ENCODE assay signal across 12 cellular contexts in the genomic region with DNA sequence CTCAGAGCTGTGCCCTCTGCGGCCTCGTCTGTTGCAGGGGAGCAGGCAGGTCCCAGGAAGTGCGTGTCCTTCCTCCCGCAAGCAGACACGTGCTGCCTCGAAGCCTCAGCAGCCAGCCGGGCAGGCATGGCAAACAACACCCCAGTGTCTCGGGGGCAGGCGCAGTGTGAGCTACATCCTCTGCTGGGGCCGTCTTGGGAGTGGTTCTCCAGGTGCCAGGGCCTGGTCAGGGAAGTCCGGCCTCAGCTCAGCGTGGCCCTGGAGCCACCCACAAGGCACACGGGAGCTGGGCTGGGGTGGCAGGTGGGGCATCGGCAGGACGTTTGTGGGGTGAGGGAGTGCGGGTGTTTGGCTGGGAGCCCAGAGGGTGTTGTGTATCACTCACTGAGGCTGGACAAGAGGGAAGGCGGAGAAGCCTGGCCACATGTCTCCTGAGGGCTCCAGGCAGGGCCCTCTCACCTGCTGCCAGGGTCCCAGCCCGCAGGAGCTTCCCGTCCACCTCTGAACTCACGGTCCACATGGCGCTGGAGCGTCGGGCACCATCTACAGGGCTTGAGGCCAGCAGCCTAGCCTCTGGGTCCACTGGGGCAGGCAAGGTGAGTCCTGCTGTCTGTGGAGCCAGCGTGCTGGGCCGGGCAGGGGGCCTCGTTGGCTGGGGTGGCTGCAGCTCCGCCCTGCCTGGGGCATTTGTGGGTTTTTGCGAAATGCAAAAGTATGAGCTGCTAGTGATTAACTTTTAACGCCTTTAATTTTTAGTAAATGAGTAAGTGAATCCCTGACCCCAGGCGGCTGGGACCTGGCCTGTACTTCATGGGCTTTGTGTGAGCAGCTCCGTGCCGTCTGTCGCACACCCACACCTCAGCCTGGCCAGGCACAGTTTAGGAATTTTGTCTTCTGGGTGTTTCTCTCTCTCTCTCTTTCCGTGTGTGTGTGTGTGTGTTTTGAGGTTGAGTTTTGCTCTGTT. TPM values are rescaled to one million over a fixed set of nuclear protein-coding genes. Genes with fewer than 3 reads are reported as not detected.
DNase-seq lines count a peak whose midpoint lies in the region; ATAC-seq, FAIRE-seq and TF ChIP-seq lines count a peak whose summit lies in the region.
"Had no signal": no experiment of that assay in that cellular context is flagged by ENCODE, and none has a peak within 500 bp of the region (broad histone marks: within the 10 kb centered on the region; RNA-seq: fewer than 3 reads in every experiment).

No MANE protein-coding gene starts in this region.

- DNase-seq in CD8-positive, alpha-beta T cell: peak in 4 of 7 experiments; percentile 27 to 73 (median 60)
- peak; percentile 48 for DNase-seq in NOMO-1 treated with DMSO at 0.1 percent for 48 hours (lab: John Stamatoyannopoulos, UW; ENCODE audit: unreplicated experiment)
- peak; percentile 32 for DNase-seq in amniotic epithelial cell (ENCODE audit: low read depth)
- DNase-seq in HepG2 (ENCODE audit: low spot score): no peak
- DNase-seq in MG63: no peak
- no peak for DNase-seq in GM03348 (ENCODE audit: low spot score)
- DNase-seq: cerebellar nuclear complex, NCI-H1092 had no signal

- TF ChIP-seq POLR2A in HepG2 (IDR thresholded peaks at IDR 0.05; ENCODE audit: insufficient read depth in 1 of 2, low read depth in 2 of 2, low read length in 2 of 2): no peak

- H3K4me2 ChIP-seq in HepG2 (ENCODE audit: low read depth, low read length): no peak overlapping the region
- H3K4me2 ChIP-seq: hepatocyte had no signal

- peak overlapping the region; percentile 50 for H3K4me3 Mint-ChIP-seq in CD8-positive, alpha-beta T cell

- FAIRE-seq in HepG2 (lab: Jason Lieb, UNC): no peak
- FAIRE-seq: urothelium cell line had no signal

- in situ Hi-C loops in HepG2 (cut with HindIII; ENCODE audit: extremely low pct_ligation_motif_present, low pct_unique_long_range_greater_than_20kb): no loop called here

- TF ChIP-seq CTCF in CD8-positive, alpha-beta T cell (IDR thresholded peaks at IDR 0.05): no peak
- no peak for TF ChIP-seq CTCF in HepG2 (CRISPR knock-in tag; IDR thresholded peaks at IDR 0.05)

- peak; percentile 49 for ATAC-seq in CD8-positive, alpha-beta T cell
- ATAC-seq in HepG2 (no peak; the same call in 2 of the 3 replicates), HG03432 (IDR thresholded peaks at IDR 0.05; ENCODE audit: unreplicated experiment) (no peak), HG03025 (IDR thresholded peaks at IDR 0.05; ENCODE audit: low FRiP score, unreplicated experiment) (no peak)

- no peaks in the 10 kb centered on the region for H3K9me3 Mint-ChIP-seq in CD8-positive, alpha-beta T cell

- intact Hi-C loops in CD8-positive, alpha-beta T cell (cut with DNase I, micrococcal nuclease): loop anchor here in 1 of 2 experiments (1.0 kb wide), 2 partner anchors 18 to 40 kb away; a partner anchor contains a TSS
- intact Hi-C loops in HepG2 (cut with micrococcal nuclease; ENCODE audit: unreplicated experiment): no loop called here

- POLR2A ChIA-PET in CD8-positive, alpha-beta T cell (lab: Charles Lee): interaction anchor here (1.0 to 1.3 kb wide), 3 partner anchors 14 to 40 kb away, joined by 3 to 5 read pairs (median 3); a partner anchor contains a TSS
- POLR2A ChIA-PET in HepG2 (lab: Yijun Ruan, JAX): no interaction called here

- BruUV-seq in HepG2 (replicated peaks; lab: Mats Ljungman, UMichigan): no TSS peak

- no peak overlapping the region for H3K9ac ChIP-seq in HepG2 (ENCODE audit: insufficient read depth, low read depth, low read length)

- no peaks in the 10 kb centered on the region for H3K27me3 ChIP-seq in CD8-positive, alpha-beta T cell (ENCODE audit: insufficient read depth, low read length)
- H3K27me3 ChIP-seq in HepG2 (ENCODE audit: control insufficient read depth in 1 of 2, insufficient read depth in 2 of 2, low read length in 2 of 2) (no peaks in the 10 kb centered on the region), MG63 (no peaks in the 10 kb centered on the region)
- H3K27me3 ChIP-seq: hepatocyte had no signal

- no peak for TF ChIP-seq EP300 in HepG2 (IDR thresholded peaks at IDR 0.05; ENCODE audit: low read depth in 2 of 2, low read length in 2 of 2)
- TF ChIP-seq EP300 in HepG2 (CRISPR knock-in tag; IDR thresholded peaks at IDR 0.05; ENCODE audit: borderline replicate concordance): no peak

- H3K9me3 ChIP-seq in CD8-positive, alpha-beta T cell (ENCODE audit: low read length): no peaks in the 10 kb centered on the region
- no peaks in the 10 kb centered on the region for H3K9me3 ChIP-seq in HepG2 (ENCODE audit: low read length)
- H3K9me3 ChIP-seq in MG63: no peaks in the 10 kb centered on the region

- peaks cover 51% of the 10 kb centered on the region for H3K36me3 Mint-ChIP-seq in CD8-positive, alpha-beta T cell

- H3K79me2 ChIP-seq in HepG2 (ENCODE audit: insufficient read depth, low read length): no peaks in the 10 kb centered on the region
- H3K79me2 ChIP-seq: hepatocyte had no signal

- CTCF ChIA-PET in CD8-positive, alpha-beta T cell (lab: Charles Lee): interaction anchor here (1.1 to 2.9 kb wide), 4 partner anchors 11 to 62 kb away, joined by 4 to 8 read pairs (median 5); a partner anchor contains a TSS
- CTCF ChIA-PET in HepG2 (lab: Yijun Ruan, JAX; ENCODE audit: low intra/inter-chr PET ratio, low total read pairs): no interaction called here

- peaks cover 17% of the 10 kb centered on the region for H3K36me3 ChIP-seq in CD8-positive, alpha-beta T cell (ENCODE audit: insufficient read depth, low read length)
- H3K36me3 ChIP-seq in HepG2 (replicated peaks in 1 of 2; ENCODE audit: control insufficient read depth in 1 of 2, insufficient read depth in 2 of 2, low read length in 2 of 2) (peaks cover 30 to 54% of the 10 kb centered on the region in 2 experiments), MG63 (peaks cover 9% of the 10 kb centered on the region)

- H3K4me3 ChIP-seq in CD8-positive, alpha-beta T cell (ENCODE audit: low read depth, low read length): no peak overlapping the region
- H3K4me3 ChIP-seq in HepG2 (replicated peaks in 1 of 3; ENCODE audit: insufficient read depth in 1 of 3, low read depth in 2 of 3, low read length in 3 of 3) (no peak overlapping the region), MG63 (no peak overlapping the region)
- H3K4me3 ChIP-seq: hepatocyte had no signal

- TF ChIP-seq RAD21 in HepG2 (CRISPR knock-in tag; IDR thresholded peaks at IDR 0.05): no peak

- H3K27me3 Mint-ChIP-seq in CD8-positive, alpha-beta T cell (ENCODE audit: low read depth): no peaks in the 10 kb centered on the region

- H3K4me1 ChIP-seq in CD8-positive, alpha-beta T cell (ENCODE audit: insufficient read depth, low read length): peaks cover 40% of the 10 kb centered on the region
- H3K4me1 ChIP-seq in HepG2 (ENCODE audit: insufficient read depth, low read length): no peaks in the 10 kb centered on the region

- peak overlapping the region; percentile 93 for H3K27ac Mint-ChIP-seq in CD8-positive, alpha-beta T cell

- H3K27ac ChIP-seq in CD8-positive, alpha-beta T cell (ENCODE audit: low read depth, low read length): no peak overlapping the region
- no peak overlapping the region for H3K27ac ChIP-seq in HepG2 (ENCODE audit: extremely low read length, insufficient read depth, low read length)
- H3K27ac ChIP-seq: hepatocyte had no signal

- 0 out of 2 replicates have a peak, but pooled peaks cover 4% of the 10 kb centered on the region for H4K20me1 ChIP-seq in HepG2 (ENCODE audit: insufficient read depth, low read length)

- WGBS in HepG2 (ENCODE audit: low lambda C conversion rate): 93% methylated on average over 24 of the region's 34 CpGs

- H2AFZ ChIP-seq in HepG2 (ENCODE audit: low read length): no peak overlapping the region
- H2AFZ ChIP-seq: hepatocyte had no signal

- H3K4me1 Mint-ChIP-seq in CD8-positive, alpha-beta T cell (ENCODE audit: low read depth): peaks cover 24% of the 10 kb centered on the region

RNA-seq across cellular contexts. Expression of a gene that starts 17.3 kb away (rescaled TPM):
- 10 to 100 TPM; 27.3 to 27.5 TPM for total RNA-seq in CD8-positive, alpha-beta T cell
- 4.6 and 4.8 TPM in 2 replicates for total RNA-seq in HepG2 (2016; rRNA removed; fragmentation: Illumina TruSeq; extraction: Trizol)
- 2.3 and 4.1 TPM in 2 replicates for total RNA-seq in HepG2 (2016; cell fraction: cytosol; rRNA removed; fragmentation: Illumina TruSeq; extraction: Trizol; ENCODE audit: low read depth)
- 3.7 and 4.7 TPM in 2 replicates for total RNA-seq in HepG2 (2016; cell fraction: insoluble cytoplasmic fraction; rRNA removed; fragmentation: Illumina TruSeq; extraction: Trizol)
- 2.9 and 3.9 TPM in 2 replicates for total RNA-seq in HepG2 (2016; cell fraction: membrane; rRNA removed; fragmentation: Illumina TruSeq; extraction: Trizol)
- 6.9 and 7.1 TPM in 2 replicates for total RNA-seq in HepG2 (2016; cell fraction: nucleus; rRNA removed; fragmentation: Illumina TruSeq; extraction: Trizol)
- polyA plus RNA-seq in HepG2 (2011; rRNA removed): 8.4 and 8.6 TPM in 2 replicates
- polyA plus RNA-seq in HepG2 (2011; cell fraction: cytosol; rRNA removed): 3.0 and 4.1 TPM in 2 replicates
- polyA plus RNA-seq in HepG2 (2011; cell fraction: nucleus; rRNA removed): 80.9 and 90.3 TPM in 2 replicates
- 7.1 and 7.7 TPM in 2 replicates for polyA plus RNA-seq in HepG2 (2012)
- polyA plus RNA-seq in HepG2 (2016; cell fraction: cytosol; fragmentation: Illumina TruSeq; extraction: Trizol; ENCODE audit: low read depth): 0.16 and 0.25 TPM in 2 replicates
- polyA plus RNA-seq in HepG2 (2016; cell fraction: insoluble cytoplasmic fraction; fragmentation: Illumina TruSeq; extraction: Trizol; ENCODE audit: low read depth): 3.8 and 4.8 TPM in 2 replicates
- polyA plus RNA-seq in HepG2 (2016; cell fraction: membrane; fragmentation: Illumina TruSeq; extraction: Trizol; ENCODE audit: low read depth): 0.59 and 0.60 TPM in 2 replicates
- 29.2 and 29.8 TPM in 2 replicates for polyA plus RNA-seq in HepG2 (2016; cell fraction: nucleus; fragmentation: Illumina TruSeq; extraction: Trizol; ENCODE audit: insufficient read depth, low read depth)
- polyA minus RNA-seq in HepG2 (2011; rRNA and poly(A)+ RNA removed; ENCODE audit: low replicate concordance): 3.9 and 14.3 TPM in 2 replicates
- polyA minus RNA-seq in HepG2 (2011; cell fraction: cytosol; rRNA and poly(A)+ RNA removed): 3.6 and 4.4 TPM in 2 replicates
- 18.8 and 20.2 TPM in 2 replicates for polyA minus RNA-seq in HepG2 (2011; cell fraction: nucleus; rRNA and poly(A)+ RNA removed)
- total RNA-seq in MG63 (2014; rRNA removed; shearing (Covaris generic); ENCODE audit: low replicate concordance): 1.2 and 5.3 TPM in 2 replicates

RNA-seq across cellular contexts. Expression of a gene that starts 40.0 kb away (rescaled TPM):
- 10 to 100 TPM; 74.6 to 77.6 TPM for total RNA-seq in CD8-positive, alpha-beta T cell
- total RNA-seq in HepG2 (2016; rRNA removed; fragmentation: Illumina TruSeq; extraction: Trizol): 52.0 and 65.2 TPM in 2 replicates
- total RNA-seq in HepG2 (2016; cell fraction: cytosol; rRNA removed; fragmentation: Illumina TruSeq; extraction: Trizol; ENCODE audit: low read depth): 10.0 and 10.5 TPM in 2 replicates
- 55.0 and 59.4 TPM in 2 replicates for total RNA-seq in HepG2 (2016; cell fraction: insoluble cytoplasmic fraction; rRNA removed; fragmentation: Illumina TruSeq; extraction: Trizol)
- 23.7 and 24.2 TPM in 2 replicates for total RNA-seq in HepG2 (2016; cell fraction: membrane; rRNA removed; fragmentation: Illumina TruSeq; extraction: Trizol)
- total RNA-seq in HepG2 (2016; cell fraction: nucleus; rRNA removed; fragmentation: Illumina TruSeq; extraction: Trizol): 30.2 and 31.7 TPM in 2 replicates
- polyA plus RNA-seq in HepG2 (2011; rRNA removed): 57.1 and 60.7 TPM in 2 replicates
- polyA plus RNA-seq in HepG2 (2011; cell fraction: cytosol; rRNA removed): 48.5 and 73.3 TPM in 2 replicates
- 171 and 221 TPM in 2 replicates for polyA plus RNA-seq in HepG2 (2011; cell fraction: nucleus; rRNA removed)
- 28.9 and 30.8 TPM in 2 replicates for polyA plus RNA-seq in HepG2 (2012)
- polyA plus RNA-seq in HepG2 (2016; cell fraction: cytosol; fragmentation: Illumina TruSeq; extraction: Trizol; ENCODE audit: low read depth): 5.9 and 6.3 TPM in 2 replicates
- polyA plus RNA-seq in HepG2 (2016; cell fraction: insoluble cytoplasmic fraction; fragmentation: Illumina TruSeq; extraction: Trizol; ENCODE audit: low read depth): 60.8 and 67.1 TPM in 2 replicates
- polyA plus RNA-seq in HepG2 (2016; cell fraction: membrane; fragmentation: Illumina TruSeq; extraction: Trizol; ENCODE audit: low read depth): 15.8 and 16.9 TPM in 2 replicates
- 69.6 and 72.4 TPM in 2 replicates for polyA plus RNA-seq in HepG2 (2016; cell fraction: nucleus; fragmentation: Illumina TruSeq; extraction: Trizol; ENCODE audit: insufficient read depth, low read depth)
- 56.6 and 139 TPM in 2 replicates for polyA minus RNA-seq in HepG2 (2011; rRNA and poly(A)+ RNA removed; ENCODE audit: low replicate concordance)
- 41.7 and 45.7 TPM in 2 replicates for polyA minus RNA-seq in HepG2 (2011; cell fraction: cytosol; rRNA and poly(A)+ RNA removed)
- 40.9 and 44.3 TPM in 2 replicates for polyA minus RNA-seq in HepG2 (2011; cell fraction: nucleus; rRNA and poly(A)+ RNA removed)
- 29.3 and 30.2 TPM in 2 replicates for total RNA-seq in MG63 (2014; rRNA removed; shearing (Covaris generic); ENCODE audit: low replicate concordance)

Comparison
In these comparisons a context has a peak if more than half of its experiments do, and no peak if none do; other contexts are left out.
1. DNase-seq: peak in CD8-positive, alpha-beta T cell (4 of 7), NOMO-1 treated with DMSO at 0.1 percent for 48 hours (single experiment) and amniotic epithelial cell (single experiment); none in HepG2 (single experiment), MG63 (single experiment) and GM03348 (single experiment).